15 cellular contexts compared by ENCODE assay signal in genomic region chr5:41827792-41828191, GRCh38. TPM values are rescaled to one million over a fixed set of nuclear protein-coding genes. Genes with fewer than 3 reads are reported as not detected.
DNase-seq lines count a peak whose midpoint lies in the region; ATAC-seq and TF ChIP-seq lines count a peak whose summit lies in the region.
"Had no signal": no experiment of that assay in that cellular context is flagged by ENCODE, and none has a peak within 500 bp of the region (broad histone marks: within the 10 kb centered on the region; RNA-seq: fewer than 3 reads in every experiment).

No MANE protein-coding gene starts in this region.

- ATAC-seq in left ventricle myocardium superior (peak; percentile 46), right cardiac atrium (no peak), GM21723 (IDR thresholded peaks at IDR 0.05; ENCODE audit: unreplicated experiment) (no peak)
- no peak for ATAC-seq in stimulated activated naive B cell treated with anti-CD40 and anti-IgM and Interleukin-4, amounts not matched to agents 10 μg/mL and 1 μg/mL and 100 μg/mL, for 72 hours (replicated peaks)
- ATAC-seq: GM23338, HCT116 had no signal

- WGBS in right cardiac atrium, result 100% methylated on average over 1 of the region's 1 CpG
- 88 to 97% methylated on average over 1 of the region's 1 CpG for whole genome bisulfite sequencing in tibial nerve, 2 donors

- no peaks in the 10 kb centered on the region for H3K27me3 Mint-ChIP-seq in stimulated activated naive B cell treated with anti-CD40 and anti-IgM and Interleukin-4, amounts not matched to agents 10 μg/mL and 1 μg/mL and 100 μg/mL, for 72 hours
- H3K27me3 Mint-ChIP-seq: CD4-positive, alpha-beta memory T cell had no signal

- no peaks in the 10 kb centered on the region for H3K27me3 ChIP-seq in right cardiac atrium (ENCODE audit: control insufficient read depth, insufficient read depth)
- H3K27me3 ChIP-seq in tibial nerve, result no peaks in the 10 kb centered on the region

- H3K9me3 Mint-ChIP-seq in stimulated activated naive B cell treated with anti-CD40 and anti-IgM and Interleukin-4, amounts not matched to agents 10 μg/mL and 1 μg/mL and 100 μg/mL, for 72 hours, result no peaks in the 10 kb centered on the region
- H3K9me3 Mint-ChIP-seq: CD4-positive, alpha-beta memory T cell; GM23338; H9 had no signal

- DNase-seq in left ventricle myocardium superior (no peak), right cardiac atrium (no peak), myocyte (ENCODE audit: low read depth) (peak; percentile 49), tibial nerve (ENCODE audit: low spot score in 2 of 2) (no peak)
- no peak for DNase-seq in stimulated activated naive B cell treated with anti-CD40 and anti-IgM and Interleukin-4, amounts not matched to agents 10 μg/mL and 1 μg/mL and 100 μg/mL, for 72 hours
- DNase-seq: C1 segment of cervical spinal cord; Calu3; CD4-positive, alpha-beta memory T cell; COR-L47; DMS53; DMS79 treated with DMSO at 0.1 percent for 48 hours; H9 had no signal

- H3K4me1 ChIP-seq in right cardiac atrium (ENCODE audit: control insufficient read depth, insufficient read depth, low read length) (no peaks in the 10 kb centered on the region), tibial nerve (no peaks in the 10 kb centered on the region)

- no peak overlapping the region for H3K4me3 Mint-ChIP-seq in stimulated activated naive B cell treated with anti-CD40 and anti-IgM and Interleukin-4, amounts not matched to agents 10 μg/mL and 1 μg/mL and 100 μg/mL, for 72 hours
- H3K4me3 Mint-ChIP-seq: CD4-positive, alpha-beta memory T cell; GM23338; H9 had no signal

- H3K9me3 ChIP-seq in right cardiac atrium (ENCODE audit: control insufficient read depth, low read length) (no peaks in the 10 kb centered on the region), tibial nerve (no peaks in the 10 kb centered on the region)

- no peak overlapping the region for H3K4me3 ChIP-seq in right cardiac atrium (ENCODE audit: low read length)
- no peak overlapping the region for H3K4me3 ChIP-seq in tibial nerve
- H3K4me3 ChIP-seq: GM23338 had no signal

- peaks cover 3 to 9% of the 10 kb centered on the region in 2 donors for H3K4me1 Mint-ChIP-seq in stimulated activated naive B cell treated with anti-CD40 and anti-IgM and Interleukin-4, amounts not matched to agents 10 μg/mL and 1 μg/mL and 100 μg/mL, for 72 hours
- H3K4me1 Mint-ChIP-seq: GM23338, H9 had no signal

- intact Hi-C loops in left ventricle myocardium superior (cut with micrococcal nuclease), result no loop called here
- intact Hi-C loops in right cardiac atrium (cut with DNase I), result no loop called here

- H3K27ac ChIP-seq in right cardiac atrium (ENCODE audit: low read length), result no peak overlapping the region
- H3K27ac ChIP-seq in tibial nerve, result no peak overlapping the region

- H3K36me3 Mint-ChIP-seq in stimulated activated naive B cell treated with anti-CD40 and anti-IgM and Interleukin-4, amounts not matched to agents 10 μg/mL and 1 μg/mL and 100 μg/mL, for 72 hours, result peaks cover 39 to 51% of the 10 kb centered on the region in 2 donors

- no peak for TF ChIP-seq CTCF in tibial nerve (IDR thresholded peaks at IDR 0.05)

- peaks cover 0 to 29% (median 0%) of the 10 kb centered on the region in 3 donors for H3K36me3 ChIP-seq in tibial nerve

- no peak for TF ChIP-seq POLR2A in tibial nerve (IDR thresholded peaks at IDR 0.05)

- no peak for TF ChIP-seq EP300 in tibial nerve (IDR thresholded peaks at IDR 0.05)

- H3K27ac Mint-ChIP-seq in stimulated activated naive B cell treated with anti-CD40 and anti-IgM and Interleukin-4, amounts not matched to agents 10 μg/mL and 1 μg/mL and 100 μg/mL, for 72 hours, result peak overlapping the region; percentile 44
- H3K27ac Mint-ChIP-seq: GM23338, H9 had no signal

RNA-seq across cellular contexts. Expression of gene OXCT1, which starts 42.4 kb away (rescaled TPM):
- 154 TPM for total RNA-seq in left ventricle myocardium superior
- total RNA-seq in right cardiac atrium, result 100 to 1,000 TPM in 1 of 4 donors, 10 to 100 TPM in 3; 77.9 to 108 (median 84.8) TPM
- 54.7 TPM for polyA plus RNA-seq in right cardiac atrium
- 27.9 and 29.0 TPM in 2 replicates for total RNA-seq in myocyte
- 34.4 TPM for polyA plus RNA-seq in myocyte (2012)
- total RNA-seq in tibial nerve, result 10 to 100 TPM; 20.4 to 41.2 (median 26.0) TPM
